Comparison of ENCODE assay signal across 25 cellular contexts in genomic region chr12:107129315-107129930, GRCh38.
"Had no signal": no experiment of that assay in that cellular context is flagged by ENCODE, and none has a peak within 500 bp of the region (broad histone marks: within the 10 kb centered on the region; RNA-seq: fewer than 3 reads in every experiment).

No MANE protein-coding gene starts in this region.

- H3K9me3 ChIP-seq: body of pancreas, sigmoid colon, transverse colon, uterus had no signal

- H3K4me1 ChIP-seq: body of pancreas, foreskin keratinocyte, sigmoid colon, uterus had no signal

- H3K4me3 ChIP-seq: body of pancreas, cardiac muscle cell, lung, neural progenitor cell, sigmoid colon, smooth muscle cell, transverse colon, uterus had no signal

- H3K36me3 ChIP-seq: cardiac muscle cell, neural progenitor cell, sigmoid colon, transverse colon, uterus, WERI-Rb-1 had no signal

- ATAC-seq: activated CD8-positive, alpha-beta T cell treated with anti-CD3 and anti-CD28 coated beads, Interleukin-2, amount 10 ng/mL, durations not matched to agents 7 days and 5 days; body of pancreas; foreskin keratinocyte; left lobe of liver; naive thymus-derived CD8-positive, alpha-beta T cell; stimulated activated naive B cell treated with anti-CD40 and anti-IgM and Interleukin-4, amounts not matched to agents 10 μg/mL and 1 μg/mL and 100 μg/mL, for 72 hours had no signal

- H3K27ac ChIP-seq: body of pancreas, cardiac muscle cell, foreskin keratinocyte, neural progenitor cell, sigmoid colon, transverse colon, uterus had no signal

- DNase-seq: activated CD4-positive, alpha-beta T cell treated with anti-CD3 and anti-CD28 coated beads, Interleukin-2, amount 10 ng/mL, durations not matched to agents 7 days and 5 days; activated CD4-positive, CD25-positive, alpha-beta regulatory T cell treated with anti-CD3 and anti-CD28 coated beads, Interleukin-2, amount 50 U/mL, for 72 hours; activated CD8-positive, alpha-beta T cell treated with anti-CD3 and anti-CD28 coated beads, Interleukin-2, amount 10 ng/mL, durations not matched to agents 7 days and 5 days; activated gamma-delta T cell; activated naive CD4-positive, alpha-beta T cell treated with anti-CD3 and anti-CD28 coated beads, Interleukin-2, amount 50 U/mL, for 16 hours; anterior cingulate cortex; body of pancreas; effector CD8-positive, alpha-beta T cell; erythroblast; foreskin keratinocyte; immature natural killer cell; naive thymus-derived CD8-positive, alpha-beta T cell; retina; sigmoid colon; stimulated activated CD4-positive, alpha-beta T cell treated with anti-CD3 and anti-CD28 coated beads, Interleukin-15, amount 100 ng/mL, for 24 hours; stimulated activated CD8-positive, alpha-beta memory T cell treated with anti-CD3 and anti-CD28 coated beads, Interleukin-4, amount 100 ng/mL, for 48 hours; stimulated activated naive B cell treated with anti-CD40 and anti-IgM and Interleukin-4, amounts not matched to agents 10 μg/mL and 1 μg/mL and 100 μg/mL, for 72 hours; transverse colon; uterus; WERI-Rb-1 had no signal
